35 cellular contexts compared by ENCODE assay signal in genomic region chr2:133231264-133231663, GRCh38.
"Had no signal": no experiment of that assay in that cellular context is flagged by ENCODE, and none has a peak within 500 bp of the region (broad histone marks: within the 10 kb centered on the region; RNA-seq: fewer than 3 reads in every experiment).

No MANE protein-coding gene starts in this region.

- DNase-seq: activated B cell treated with CpG ODN at 0.5 μM for 24 hours; activated CD4-positive, alpha-beta memory T cell treated with anti-CD3 and anti-CD28 coated beads for 36 hours; activated CD4-positive, alpha-beta T cell treated with anti-CD3 and anti-CD28 coated beads for 4 hours; activated CD4-positive, alpha-beta T cell treated with anti-CD3 and anti-CD28 coated beads, Interleukin-2, amount 10 ng/mL, durations not matched to agents 24 days and 14 days; activated CD4-positive, alpha-beta T cell treated with anti-CD3 and anti-CD28 coated beads, Interleukin-2, amount 50 U/mL, for 1 hour; activated CD4-positive, alpha-beta T cell treated with anti-CD3 and anti-CD28 coated beads, Interleukin-2, amount 50 U/mL, for 4 hours; activated CD4-positive, CD25-positive, alpha-beta regulatory T cell treated with anti-CD3 and anti-CD28 coated beads, Interleukin-2, amount 50 U/mL, for 72 hours; activated CD8-positive, alpha-beta memory T cell treated with anti-CD3 and anti-CD28 coated beads, Interleukin-2, amount 50 U/mL, for 4 hours; activated CD8-positive, alpha-beta T cell treated with anti-CD3 and anti-CD28 coated beads for 36 hours; activated effector memory CD4-positive, alpha-beta T cell treated with anti-CD3 and anti-CD28 coated beads, Interleukin-2, amount 50 U/mL, for 16 hours; activated gamma-delta T cell treated with Interleukin-2 at 50 U/mL for 16 hours; activated naive CD4-positive, alpha-beta T cell; activated naive CD4-positive, alpha-beta T cell treated with anti-CD3 and anti-CD28 coated beads for 36 hours; activated naive CD4-positive, alpha-beta T cell treated with anti-CD3 and anti-CD28 coated beads, Interleukin-2, amount 50 U/mL, for 16 hours; activated naive CD8-positive, alpha-beta T cell treated with anti-CD3 and anti-CD28 coated beads for 36 hours; activated T-cell treated with anti-CD3 and anti-CD28 coated beads for 4 hours; activated T-cell treated with anti-CD3 and anti-CD28 coated beads, Interleukin-2, amount 50 U/mL, for 1 hour; activated T-cell treated with anti-CD3 and anti-CD28 coated beads, Interleukin-2, amount 50 U/mL, for 4 hours; activated T-cell treated with anti-CD3 and anti-CD28 coated beads, Interleukin-2, amount 50 U/mL, for 72 hours; adrenal gland; amygdala; anterior cingulate cortex; brain microvascular endothelial cell; central memory CD4-positive, alpha-beta T cell; T-helper 1 cell; T-helper 2 cell; T-helper 9 cell had no signal

- H3K27ac Mint-ChIP-seq: activated B cell treated with CpG ODN at 0.5 μM for 24 hours; activated CD4-positive, alpha-beta memory T cell treated with anti-CD3 and anti-CD28 coated beads for 36 hours; activated CD4-positive, alpha-beta T cell treated with anti-CD3 and anti-CD28 coated beads, Interleukin-2, amount 10 ng/mL, durations not matched to agents 24 days and 14 days; activated CD8-positive, alpha-beta T cell treated with anti-CD3 and anti-CD28 coated beads for 36 hours; activated naive CD4-positive, alpha-beta T cell treated with anti-CD3 and anti-CD28 coated beads for 36 hours; activated naive CD4-positive, alpha-beta T cell treated with anti-CD3 and anti-CD28 coated beads, Interleukin-2, amount 50 U/mL, for 72 hours; activated naive CD8-positive, alpha-beta T cell treated with anti-CD3 and anti-CD28 coated beads for 36 hours; activated T-cell treated with anti-CD3 and anti-CD28 coated beads, Interleukin-2, amount 50 U/mL, for 72 hours; activated T-helper 1 cell treated with anti-CD3 and anti-CD28 coated beads, Interleukin-12 subunit alpha, Interleukin-12 subunit beta, Interleukin-2, Interleukin-4 antibody, amounts not matched to agents 30 ng/mL and 10 ng/mL and 1 ng/mL, durations not matched to agents 14 hours and 24 hours and 36 hours; activated T-helper 17 cell treated with anti-CD3 and anti-CD28 coated beads, Interleukin-2, amount 50 U/mL, for 72 hours; T-helper 1 cell treated with Interleukin-12 subunit alpha and Interleukin-12 subunit beta and Interleukin-4 antibody, amounts not matched to agents 30 μg/mL and 1 μg/mL, for 36 hours; T-helper 2 cell treated with Interferon-gamma antibody and Interleukin-4, amounts not matched to agents 5 μg/mL and 100 μg/mL, for 36 hours had no signal

- H3K36me3 ChIP-seq: adrenal gland, ascending aorta, brain microvascular endothelial cell, breast epithelium had no signal

- H3K27me3 ChIP-seq: adrenal gland, ascending aorta, brain microvascular endothelial cell, breast epithelium had no signal

- ATAC-seq: activated CD8-positive, alpha-beta T cell treated with anti-CD3 and anti-CD28 coated beads for 36 hours; activated naive CD4-positive, alpha-beta T cell treated with anti-CD3 and anti-CD28 coated beads, Interleukin-2, amount 50 U/mL, for 72 hours; activated T-cell treated with anti-CD3 and anti-CD28 coated beads, Interleukin-2, amount 50 U/mL, for 4 hours; activated T-cell treated with anti-CD3 and anti-CD28 coated beads, Interleukin-2, amount 50 U/mL, for 72 hours; activated T-helper 17 cell treated with anti-CD3 and anti-CD28 coated beads, Interleukin-2, amount 50 U/mL, for 72 hours had no signal

- H3K4me3 Mint-ChIP-seq: activated B cell treated with CpG ODN at 0.5 μM for 24 hours; activated CD4-positive, alpha-beta memory T cell treated with anti-CD3 and anti-CD28 coated beads for 36 hours; activated CD4-positive, alpha-beta T cell treated with anti-CD3 and anti-CD28 coated beads, Interleukin-2, amount 10 ng/mL, durations not matched to agents 24 days and 14 days; activated CD8-positive, alpha-beta T cell treated with anti-CD3 and anti-CD28 coated beads for 36 hours; activated naive CD4-positive, alpha-beta T cell treated with anti-CD3 and anti-CD28 coated beads for 36 hours; activated naive CD8-positive, alpha-beta T cell treated with anti-CD3 and anti-CD28 coated beads for 36 hours; activated T-cell treated with anti-CD3 and anti-CD28 coated beads, Interleukin-2, amount 50 U/mL, for 4 hours; activated T-cell treated with anti-CD3 and anti-CD28 coated beads, Interleukin-2, amount 50 U/mL, for 72 hours; activated T-helper 1 cell treated with anti-CD3 and anti-CD28 coated beads, Interleukin-12 subunit alpha, Interleukin-12 subunit beta, Interleukin-2, Interleukin-4 antibody, amounts not matched to agents 30 ng/mL and 10 ng/mL and 1 ng/mL, durations not matched to agents 14 hours and 24 hours and 36 hours; activated T-helper 17 cell treated with anti-CD3 and anti-CD28 coated beads, Interleukin-2, amount 50 U/mL, for 72 hours; T-helper 1 cell treated with Interleukin-12 subunit alpha and Interleukin-12 subunit beta and Interleukin-4 antibody, amounts not matched to agents 30 μg/mL and 1 μg/mL, for 36 hours; T-helper 2 cell treated with Interferon-gamma antibody and Interleukin-4, amounts not matched to agents 5 μg/mL and 100 μg/mL, for 36 hours had no signal

- H3K4me1 Mint-ChIP-seq: activated B cell treated with CpG ODN at 0.5 μM for 24 hours; activated CD4-positive, alpha-beta T cell treated with anti-CD3 and anti-CD28 coated beads, Interleukin-2, amount 10 ng/mL, durations not matched to agents 24 days and 14 days; activated naive CD8-positive, alpha-beta T cell treated with anti-CD3 and anti-CD28 coated beads for 36 hours; activated T-helper 17 cell treated with anti-CD3 and anti-CD28 coated beads, Interleukin-2, amount 50 U/mL, for 72 hours had no signal

- H3K9me3 Mint-ChIP-seq: activated B cell treated with CpG ODN at 0.5 μM for 24 hours; activated CD4-positive, alpha-beta memory T cell treated with anti-CD3 and anti-CD28 coated beads for 36 hours; activated naive CD4-positive, alpha-beta T cell treated with anti-CD3 and anti-CD28 coated beads, Interleukin-2, amount 50 U/mL, for 72 hours; activated T-cell treated with anti-CD3 and anti-CD28 coated beads, Interleukin-2, amount 50 U/mL, for 4 hours; activated T-helper 1 cell treated with anti-CD3 and anti-CD28 coated beads, Interleukin-12 subunit alpha, Interleukin-12 subunit beta, Interleukin-2, Interleukin-4 antibody, amounts not matched to agents 30 ng/mL and 10 ng/mL and 1 ng/mL, durations not matched to agents 14 hours and 24 hours and 36 hours; T-helper 1 cell treated with Interleukin-12 subunit alpha and Interleukin-12 subunit beta and Interleukin-4 antibody, amounts not matched to agents 30 μg/mL and 1 μg/mL, for 36 hours; T-helper 2 cell treated with Interferon-gamma antibody and Interleukin-4, amounts not matched to agents 5 μg/mL and 100 μg/mL, for 36 hours had no signal

- H3K4me3 ChIP-seq: adrenal gland, ascending aorta, breast epithelium had no signal

- H3K4me1 ChIP-seq: adrenal gland, ascending aorta, breast epithelium had no signal

- H3K27ac ChIP-seq: adrenal gland, ascending aorta, brain microvascular endothelial cell, breast epithelium, VCaP had no signal

- H3K36me3 Mint-ChIP-seq: activated CD4-positive, alpha-beta memory T cell treated with anti-CD3 and anti-CD28 coated beads for 36 hours; activated naive CD4-positive, alpha-beta T cell treated with anti-CD3 and anti-CD28 coated beads, Interleukin-2, amount 50 U/mL, for 72 hours; activated naive CD8-positive, alpha-beta T cell treated with anti-CD3 and anti-CD28 coated beads for 36 hours had no signal

- H3K27me3 Mint-ChIP-seq: activated B cell treated with CpG ODN at 0.5 μM for 24 hours; activated CD4-positive, alpha-beta memory T cell treated with anti-CD3 and anti-CD28 coated beads for 36 hours; activated CD4-positive, alpha-beta T cell treated with anti-CD3 and anti-CD28 coated beads, Interleukin-2, amount 10 ng/mL, durations not matched to agents 24 days and 14 days; activated CD8-positive, alpha-beta T cell treated with anti-CD3 and anti-CD28 coated beads for 36 hours had no signal
